In the genomic region with DNA sequence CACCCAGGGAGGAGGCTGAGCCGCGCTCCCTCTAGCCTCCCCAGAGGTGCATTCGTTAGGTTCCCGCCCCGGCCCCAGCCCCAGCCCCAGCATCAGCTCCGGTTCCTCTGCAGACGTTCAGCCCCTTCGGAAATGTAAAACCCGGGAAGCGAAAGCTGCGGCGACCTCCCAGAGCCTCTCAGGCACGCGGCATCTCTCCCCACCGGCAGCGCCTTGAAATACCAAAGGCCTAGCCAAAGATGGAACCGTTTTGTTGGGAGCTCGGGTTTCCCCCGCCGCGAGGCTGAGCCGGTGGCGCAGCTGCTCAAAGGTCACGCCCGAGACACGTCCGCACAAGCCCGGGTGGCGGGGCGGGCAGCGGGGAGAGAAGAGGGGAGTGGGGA, we compare ENCODE assay signal across 8 cellular contexts.
A peak's percentile ranks its signal among the peaks of the same experiment; 100 is the strongest.
DNase-seq lines count a peak whose midpoint lies in the region; ATAC-seq and TF ChIP-seq lines count a peak whose summit lies in the region.

No MANE protein-coding gene starts in this region.

- peak; percentile 73 for ATAC-seq in HG02642 (IDR thresholded peaks at IDR 0.05; ENCODE audit: poor library complexity, unreplicated experiment)
- ATAC-seq in GM18870 (IDR thresholded peaks at IDR 0.05; ENCODE audit: unreplicated experiment): no peak

- peak overlapping the region; percentile 9 for H3K4me3 ChIP-seq in GM12864 (ENCODE audit: low read depth, low read length)

- no peak for DNase-seq in GM12864 (ENCODE audit: low read depth)
- DNase-seq in NCI-H748 treated with DMSO at 0.1 percent for 48 hours (lab: John Stamatoyannopoulos, UW): peak; percentile 39
- peak; percentile 88 for DNase-seq in astrocyte of the hippocampus (ENCODE audit: low read depth, low spot score)
- DNase-seq in iris pigment epithelial cell (ENCODE audit: low read depth): peak; percentile 74
- DNase-seq in stimulated activated CD4-positive, alpha-beta T cell treated with anti-CD3 and anti-CD28 coated beads, Interleukin-12 subunit alpha, Interleukin-12 subunit beta, amount 100 ng/mL, for 4 hours: peak; percentile 12
- no peak for DNase-seq in mesenteric fat pad (ENCODE audit: low spot score)

- TF ChIP-seq CTCF in GM12864 (IDR thresholded peaks at IDR 0.05; ENCODE audit: low read depth, low read length, missing control alignments): no peak

Comparison
In these comparisons a context has a peak if more than half of its experiments do, and no peak if none do; other contexts are left out.
1. DNase-seq: peak in NCI-H748 treated with DMSO at 0.1 percent for 48 hours (single experiment), astrocyte of the hippocampus (single experiment), iris pigment epithelial cell (single experiment) and stimulated activated CD4-positive, alpha-beta T cell treated with anti-CD3 and anti-CD28 coated beads, Interleukin-12 subunit alpha, Interleukin-12 subunit beta, amount 100 ng/mL, for 4 hours (single experiment); none in GM12864 (single experiment) and mesenteric fat pad (single experiment).